8 cellular contexts compared by ENCODE assay signal in the genomic region with DNA sequence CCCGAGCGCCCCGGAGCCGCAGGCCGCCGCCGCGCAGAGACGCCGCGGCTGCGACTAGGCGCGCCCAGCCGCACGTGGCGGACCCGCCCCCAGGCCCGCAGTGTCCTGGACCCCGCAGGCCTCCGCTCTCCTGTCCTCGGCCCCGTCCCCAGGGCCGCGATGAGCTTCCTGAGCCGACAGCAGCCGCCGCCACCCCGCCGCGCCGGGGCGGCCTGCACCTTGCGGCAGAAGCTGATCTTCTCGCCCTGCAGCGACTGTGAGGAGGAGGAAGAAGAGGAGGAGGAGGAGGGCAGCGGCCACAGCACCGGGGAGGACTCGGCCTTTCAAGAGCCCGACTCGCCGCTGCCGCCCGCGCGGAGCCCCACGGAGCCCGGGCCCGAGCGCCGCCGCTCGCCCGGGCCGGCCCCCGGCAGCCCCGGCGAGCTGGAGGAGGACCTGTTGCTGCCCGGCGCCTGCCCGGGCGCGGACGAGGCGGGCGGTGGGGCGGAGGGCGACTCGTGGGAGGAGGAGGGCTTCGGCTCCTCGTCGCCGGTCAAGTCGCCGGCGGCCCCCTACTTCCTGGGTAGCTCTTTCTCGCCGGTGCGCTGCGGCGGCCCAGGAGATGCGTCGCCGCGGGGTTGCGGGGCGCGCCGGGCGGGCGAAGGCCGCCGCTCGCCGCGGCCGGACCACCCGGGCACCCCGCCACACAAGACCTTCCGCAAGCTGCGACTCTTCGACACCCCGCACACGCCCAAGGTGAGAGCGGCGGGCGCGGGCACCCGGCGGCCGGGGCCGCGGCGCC. TPM values are rescaled to one million over a fixed set of nuclear protein-coding genes. Genes with fewer than 3 reads are reported as not detected.
A peak's percentile ranks its signal among the peaks of the same experiment; 100 is the strongest.
DNase-seq lines count a peak whose midpoint lies in the region; ATAC-seq and TF ChIP-seq lines count a peak whose summit lies in the region.

No MANE protein-coding gene starts in this region.

- H3K4me1 ChIP-seq in HAP-1 (peaks cover 59% of the 10 kb centered on the region), muscle layer of duodenum (ENCODE audit: control insufficient read depth in 1 of 2, insufficient read depth in 2 of 2, low read length in 2 of 2) (peaks cover 0 to 8% of the 10 kb centered on the region in 2 donors)

- no peaks in the 10 kb centered on the region for H3K27me3 ChIP-seq in HAP-1 (ENCODE audit: low read depth)
- no peaks in the 10 kb centered on the region for H3K27me3 ChIP-seq in dorsolateral prefrontal cortex
- H3K27me3 ChIP-seq in muscle layer of duodenum (ENCODE audit: low read depth, low read length), result no peaks in the 10 kb centered on the region

- H3K27ac ChIP-seq in dorsolateral prefrontal cortex (peak overlapping the region in 21 of 59 donors; percentile 22 to 93 (median 74)), muscle layer of duodenum (ENCODE audit: low read length) (peak overlapping the region; percentile 95)

- intact Hi-C loops in dorsolateral prefrontal cortex (cut with DNase I), result loop anchor here in 1 of 2 donors (1.0 kb wide), 1 partner anchor 39 kb away; no protein-coding TSS in a partner anchor

- peak overlapping the region; percentile 79 for H3K4me3 ChIP-seq in HAP-1
- peak overlapping the region; percentile 44 to 96 (median 83) for H3K4me3 ChIP-seq in dorsolateral prefrontal cortex
- peak overlapping the region; percentile 74 to 88 for H3K4me3 ChIP-seq in muscle layer of duodenum (ENCODE audit: low read depth in 1 of 2, low read length in 2 of 2)

- no peaks in the 10 kb centered on the region for H3K9me3 ChIP-seq in HAP-1
- no peaks in the 10 kb centered on the region for H3K9me3 ChIP-seq in muscle layer of duodenum (ENCODE audit: control insufficient read depth in 1 of 2, low read length in 2 of 2)

- TF ChIP-seq CTCF in dorsolateral prefrontal cortex (IDR thresholded peaks at IDR 0.05 in 54 of 56, conservative IDR thresholded peaks at IDR 0.05 in 2 of 56; ENCODE audit: low read depth in 1 of 56, partially characterized antibody in 56 of 56), result no peak

- peak; percentile 57 for DNase-seq in SKM-1 treated with dmso at 0.1 percent for 144 hours (lab: John Stamatoyannopoulos, UW; ENCODE audit: unreplicated experiment)
- DNase-seq in SKM-1 (lab: John Stamatoyannopoulos, UW; ENCODE audit: unreplicated experiment), result no peak
- no peak for DNase-seq in HAP-1 (ENCODE audit: low spot score in 2 of 2)
- DNase-seq in dorsolateral prefrontal cortex, result peak in 2 of 10 donors; percentile 10 to 47
- DNase-seq in NCI-H2081 treated with DMSO at 0.1 percent for 48 hours (lab: John Stamatoyannopoulos, UW), result no peak

- peaks cover 42% of the 10 kb centered on the region for H3K36me3 ChIP-seq in HAP-1 (replicated peaks)
- H3K36me3 ChIP-seq in muscle layer of duodenum (ENCODE audit: control insufficient read depth in 1 of 2, insufficient read depth in 2 of 2, low read length in 2 of 2), result peaks cover 0 to 23% of the 10 kb centered on the region in 2 donors

- no peak for ATAC-seq in HG03469 (IDR thresholded peaks at IDR 0.05; ENCODE audit: unreplicated experiment)

- in situ Hi-C loops in HAP-1 (cut with MboI; ENCODE audit: low sequenced_read_pairs), result no loop called here

TF ChIP-seq in PFSK-1, 5 proteins besides CTCF, POLR2A, EP300 and RAD21:
- peak; percentile 4 for TF ChIP-seq FOXP2 (optimal IDR thresholded peaks at IDR 0.05; ENCODE audit: borderline replicate concordance, extremely low read depth, extremely low read length, insufficient read depth)
- TF ChIP-seq SIN3A (IDR thresholded peaks at IDR 0.05; ENCODE audit: borderline replicate concordance, insufficient read depth, low read length), result peak; percentile 67; the same call in 1 of the 2 replicates
- TF ChIP-seq, protein P1, sequence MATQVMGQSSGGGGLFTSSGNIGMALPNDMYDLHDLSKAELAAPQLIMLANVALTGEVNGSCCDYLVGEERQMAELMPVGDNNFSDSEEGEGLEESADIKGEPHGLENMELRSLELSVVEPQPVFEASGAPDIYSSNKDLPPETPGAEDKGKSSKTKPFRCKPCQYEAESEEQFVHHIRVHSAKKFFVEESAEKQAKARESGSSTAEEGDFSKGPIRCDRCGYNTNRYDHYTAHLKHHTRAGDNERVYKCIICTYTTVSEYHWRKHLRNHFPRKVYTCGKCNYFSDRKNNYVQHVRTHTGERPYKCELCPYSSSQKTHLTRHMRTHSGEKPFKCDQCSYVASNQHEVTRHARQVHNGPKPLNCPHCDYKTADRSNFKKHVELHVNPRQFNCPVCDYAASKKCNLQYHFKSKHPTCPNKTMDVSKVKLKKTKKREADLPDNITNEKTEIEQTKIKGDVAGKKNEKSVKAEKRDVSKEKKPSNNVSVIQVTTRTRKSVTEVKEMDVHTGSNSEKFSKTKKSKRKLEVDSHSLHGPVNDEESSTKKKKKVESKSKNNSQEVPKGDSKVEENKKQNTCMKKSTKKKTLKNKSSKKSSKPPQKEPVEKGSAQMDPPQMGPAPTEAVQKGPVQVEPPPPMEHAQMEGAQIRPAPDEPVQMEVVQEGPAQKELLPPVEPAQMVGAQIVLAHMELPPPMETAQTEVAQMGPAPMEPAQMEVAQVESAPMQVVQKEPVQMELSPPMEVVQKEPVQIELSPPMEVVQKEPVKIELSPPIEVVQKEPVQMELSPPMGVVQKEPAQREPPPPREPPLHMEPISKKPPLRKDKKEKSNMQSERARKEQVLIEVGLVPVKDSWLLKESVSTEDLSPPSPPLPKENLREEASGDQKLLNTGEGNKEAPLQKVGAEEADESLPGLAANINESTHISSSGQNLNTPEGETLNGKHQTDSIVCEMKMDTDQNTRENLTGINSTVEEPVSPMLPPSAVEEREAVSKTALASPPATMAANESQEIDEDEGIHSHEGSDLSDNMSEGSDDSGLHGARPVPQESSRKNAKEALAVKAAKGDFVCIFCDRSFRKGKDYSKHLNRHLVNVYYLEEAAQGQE (IDR thresholded peaks at IDR 0.05; ENCODE audit: insufficient read depth in 1 of 2, low read depth in 2 of 2, low read length in 2 of 2), result no peak
TF ChIP-seq in PFSK-1: peak in this region for 2.

RNA-seq across cellular contexts. Expression of a gene that starts 0.5 kb away (rescaled TPM):
- polyA plus RNA-seq in PFSK-1 (2012; ENCODE audit: insufficient read length, low read depth), result 16.8 TPM
- 1 to 10 TPM in 119 of 120 experiments, under 1 TPM in 1; 0.76 to 9.5 (median 2.7) TPM for total RNA-seq in dorsolateral prefrontal cortex
